ENCODE assay signal across 1 cellular context in genomic region chr5:181052526-181052927, GRCh38.
TF ChIP-seq lines count a peak whose summit lies in the region.

No MANE protein-coding gene starts in this region.

TF ChIP-seq in K562, 482 proteins besides CTCF, POLR2A, EP300 and RAD21 (continued from another document and continues in another):
- TF ChIP-seq ZNF395 (CRISPR knock-in tag; IDR thresholded peaks at IDR 0.05): peak; percentile 89
- 0 out of 2 replicates have a peak, but pooled peaks have one; percentile 35 for TF ChIP-seq RERE (CRISPR knock-in tag; IDR thresholded peaks at IDR 0.05; ENCODE audit: borderline replicate concordance)
- peak; percentile 67; the same call in 1 of the 2 replicates for TF ChIP-seq HSF4 (CRISPR knock-in tag; IDR thresholded peaks at IDR 0.05; ENCODE audit: borderline replicate concordance)
- peak; percentile 40; the same call in 1 of the 2 replicates for TF ChIP-seq MEF2A (IDR thresholded peaks at IDR 0.05; ENCODE audit: control insufficient read depth, low read depth, low read length)
- peak; percentile 91 for TF ChIP-seq MYC (IDR thresholded peaks at IDR 0.05; ENCODE audit: low read depth, low read length)
- TF ChIP-seq MYC (CRISPR knock-in tag; IDR thresholded peaks at IDR 0.05; ENCODE audit: borderline replicate concordance, low read depth): peak; percentile 52; the same call in 1 of the 2 replicates
- peak; percentile 89 for TF ChIP-seq E2F3 (CRISPR knock-in tag; IDR thresholded peaks at IDR 0.05)
- no peak for TF ChIP-seq MCM7 (IDR thresholded peaks at IDR 0.05)
- TF ChIP-seq ZNF583 (CRISPR knock-in tag; IDR thresholded peaks at IDR 0.05): peak; percentile 79; the same call in 1 of the 2 replicates
- no peak for TF ChIP-seq VEZF1 (CRISPR knock-in tag; IDR thresholded peaks at IDR 0.05)
- peak; percentile 67 for TF ChIP-seq ETV5 (CRISPR knock-in tag; IDR thresholded peaks at IDR 0.05; ENCODE audit: low read depth)
- TF ChIP-seq JUNB (CRISPR knock-in tag; conservative IDR thresholded peaks at IDR 0.05): no peak
- no peak for TF ChIP-seq ZNF512 (tag; IDR thresholded peaks at IDR 0.05)
- TF ChIP-seq ZNF444 (CRISPR knock-in tag; IDR thresholded peaks at IDR 0.05): 0 out of 2 replicates have a peak, but pooled peaks have one; percentile 19
- TF ChIP-seq ARID4B (CRISPR knock-in tag; IDR thresholded peaks at IDR 0.05): peak; percentile 40; the same call in 1 of the 2 replicates
- TF ChIP-seq CBX3 (IDR thresholded peaks at IDR 0.05; ENCODE audit: borderline replicate concordance in 1 of 2, low read length in 2 of 2): peak in 1 of 2 experiments; percentile 49; a peak in 1 of 3 replicates
- TF ChIP-seq, protein P1, sequence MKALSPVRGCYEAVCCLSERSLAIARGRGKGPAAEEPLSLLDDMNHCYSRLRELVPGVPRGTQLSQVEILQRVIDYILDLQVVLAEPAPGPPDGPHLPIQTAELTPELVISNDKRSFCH (CRISPR knock-in tag; IDR thresholded peaks at IDR 0.05): no peak
- TF ChIP-seq, protein P1 (tag; IDR thresholded peaks at IDR 0.05): peak; percentile 51; the same call in 1 of the 2 replicates
- peak; percentile 96 to 98 for TF ChIP-seq E2F6 (IDR thresholded peaks at IDR 0.05; ENCODE audit: borderline replicate concordance in 1 of 2, extremely low read depth in 1 of 2, insufficient read depth in 1 of 2, insufficient read length in 1 of 2, low read depth in 1 of 2, low read length in 1 of 2, poor library complexity in 1 of 2, severe bottlenecking in 1 of 2)
- TF ChIP-seq ATF1 (CRISPR knock-in tag; IDR thresholded peaks at IDR 0.05): no peak
- peak; percentile 54 for TF ChIP-seq ATF1 (tag; IDR thresholded peaks at IDR 0.05)
- no peak for TF ChIP-seq HDAC2 (IDR thresholded peaks at IDR 0.05)
- TF ChIP-seq CREB1 (IDR thresholded peaks at IDR 0.05): no peak
- peak; percentile 31; the same call in 1 of the 2 replicates for TF ChIP-seq CREB1 (CRISPR knock-in tag; IDR thresholded peaks at IDR 0.05)
